15 cellular contexts compared by ENCODE assay signal in the genomic region with DNA sequence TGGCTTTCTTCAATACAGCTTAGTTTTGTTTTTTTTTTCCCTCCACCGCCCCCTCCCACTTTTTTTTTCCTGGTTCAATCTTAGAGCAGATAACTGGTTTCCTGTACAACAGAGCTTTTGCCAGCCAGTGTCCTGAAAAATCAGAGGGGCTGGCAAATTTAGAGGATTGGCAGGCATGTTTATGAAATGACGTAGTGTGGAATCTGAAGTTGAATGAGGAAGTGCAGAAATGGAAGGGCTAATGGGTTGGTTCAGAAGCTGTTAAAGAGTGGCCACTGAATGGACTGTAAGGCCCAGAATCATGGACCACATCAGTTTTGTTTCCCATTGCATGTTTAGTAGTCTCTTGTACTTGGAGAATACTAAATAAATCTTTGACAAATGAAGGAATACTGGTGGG.
"Had no signal": no experiment of that assay in that cellular context is flagged by ENCODE, and none has a peak within 500 bp of the region (broad histone marks: within the 10 kb centered on the region; RNA-seq: fewer than 3 reads in every experiment).

No MANE protein-coding gene starts in this region.

- H3K9me3 ChIP-seq: body of pancreas had no signal

- ATAC-seq: activated naive CD4-positive, alpha-beta T cell treated with anti-CD3 and anti-CD28 coated beads, Interleukin-2, amount 50 U/mL, for 72 hours; activated T-cell treated with anti-CD3 and anti-CD28 coated beads, Interleukin-2, amount 50 U/mL, for 4 hours; body of pancreas; foreskin keratinocyte; stimulated activated naive B cell treated with anti-CD40 and anti-IgM and Interleukin-4, amounts not matched to agents 10 μg/mL and 1 μg/mL and 100 μg/mL, for 72 hours; T-helper 17 cell had no signal

- H3K27me3 ChIP-seq: body of pancreas, foreskin keratinocyte had no signal

- H3K4me3 ChIP-seq: body of pancreas, lung had no signal

- DNase-seq: activated CD4-positive, alpha-beta memory T cell treated with anti-CD3 and anti-CD28 coated beads, Interleukin-2, amount 10 ng/mL, durations not matched to agents 7 days and 5 days; activated CD4-positive, alpha-beta T cell treated with anti-CD3 and anti-CD28 coated beads for 4 hours; activated gamma-delta T cell; activated T-cell treated with anti-CD3 and anti-CD28 coated beads, Interleukin-2, amount 50 U/mL, for 4 hours; amniotic stem cell; body of pancreas; endodermal cell; foreskin keratinocyte; midbrain; stimulated activated CD4-positive, alpha-beta T cell treated with anti-CD3 and anti-CD28 coated beads, Interleukin-2, amount 100 ng/mL, for 48 hours; stimulated activated naive B cell treated with anti-CD40 and anti-IgM and Interleukin-4, amounts not matched to agents 10 μg/mL and 1 μg/mL and 100 μg/mL, for 72 hours; T-helper 17 cell; trophoblast cell had no signal

- H3K27ac ChIP-seq: foreskin keratinocyte had no signal
